In genomic region chr18:31057031-31057430, GRCh38 we compare ENCODE assay signal across 37 cellular contexts. TPM values are rescaled to one million over a fixed set of nuclear protein-coding genes. Genes with fewer than 3 reads are reported as not detected.
"Had no signal": no experiment of that assay in that cellular context is flagged by ENCODE, and none has a peak within 500 bp of the region (broad histone marks: within the 10 kb centered on the region; RNA-seq: fewer than 3 reads in every experiment).

No MANE protein-coding gene starts in this region.

- H3K4me3 ChIP-seq: body of pancreas, coronary artery, dorsolateral prefrontal cortex, esophagus squamous epithelium, heart left ventricle had no signal

- H3K4me1 Mint-ChIP-seq: activated CD4-positive, alpha-beta T cell treated with anti-CD3 and anti-CD28 coated beads, Interleukin-2, amount 10 ng/mL, durations not matched to agents 24 days and 14 days; activated CD8-positive, alpha-beta memory T cell treated with anti-CD3 and anti-CD28 coated beads, Interleukin-2, amount 10 ng/mL, durations not matched to agents 7 days and 5 days; activated naive CD4-positive, alpha-beta T cell treated with anti-CD3 and anti-CD28 coated beads, Interleukin-2, amount 50 U/mL, for 24 hours; activated naive CD8-positive, alpha-beta T cell treated with anti-CD3 and anti-CD28 coated beads for 36 hours; central memory CD8-positive, alpha-beta T cell; T-helper 17 cell had no signal

- H3K27me3 ChIP-seq: body of pancreas, esophagus squamous epithelium had no signal

- H3K36me3 ChIP-seq: esophagus squamous epithelium, heart left ventricle had no signal

- H3K9me3 ChIP-seq: body of pancreas had no signal

- DNase-seq: activated CD4-positive, alpha-beta memory T cell treated with anti-CD3 and anti-CD28 coated beads for 36 hours; activated CD4-positive, alpha-beta T cell treated with anti-CD3 and anti-CD28 coated beads for 36 hours; activated CD4-positive, alpha-beta T cell treated with anti-CD3 and anti-CD28 coated beads, Interleukin-2, amount 10 ng/mL, durations not matched to agents 24 days and 14 days; activated CD4-positive, CD25-positive, alpha-beta regulatory T cell; activated CD4-positive, CD25-positive, alpha-beta regulatory T cell treated with anti-CD3 and anti-CD28 coated beads, Interleukin-2, amount 50 U/mL, for 72 hours; activated CD8-positive, alpha-beta memory T cell treated with anti-CD3 and anti-CD28 coated beads, Interleukin-2, amount 10 ng/mL, durations not matched to agents 7 days and 5 days; activated CD8-positive, alpha-beta memory T cell treated with anti-CD3 and anti-CD28 coated beads, Interleukin-2, amount 50 U/mL, for 4 hours; activated CD8-positive, alpha-beta T cell treated with anti-CD3 and anti-CD28 coated beads, Interleukin-2, amount 10 ng/mL, durations not matched to agents 7 days and 5 days; activated effector memory CD4-positive, alpha-beta T cell treated with anti-CD3 and anti-CD28 coated beads, Interleukin-2, amount 50 U/mL, for 16 hours; activated naive CD4-positive, alpha-beta T cell treated with anti-CD3 and anti-CD28 coated beads for 36 hours; activated naive CD8-positive, alpha-beta T cell treated with anti-CD3 and anti-CD28 coated beads for 36 hours; activated T-cell treated with anti-CD3 and anti-CD28 coated beads, Interleukin-2, amount 50 U/mL, for 1 hour; activated T-cell treated with anti-CD3 and anti-CD28 coated beads, Interleukin-2, amount 50 U/mL, for 48 hours; amniotic stem cell; anterior cingulate cortex; body of pancreas; dorsolateral prefrontal cortex; effector memory CD4-positive, alpha-beta T cell; endodermal cell; erythroblast; esophagus squamous epithelium; foreskin fibroblast; glutamatergic neuron; heart left ventricle; T-helper 1 cell; T-helper 17 cell; T1000 had no signal

- H3K4me1 ChIP-seq: body of pancreas, heart left ventricle had no signal

- ATAC-seq: activated CD4-positive, alpha-beta T cell treated with anti-CD3 and anti-CD28 coated beads for 36 hours; activated CD8-positive, alpha-beta memory T cell treated with anti-CD3 and anti-CD28 coated beads, Interleukin-2, amount 10 ng/mL, durations not matched to agents 7 days and 5 days; activated CD8-positive, alpha-beta T cell treated with anti-CD3 and anti-CD28 coated beads, Interleukin-2, amount 10 ng/mL, durations not matched to agents 7 days and 5 days; body of pancreas; heart left ventricle; T-helper 17 cell had no signal

- H3K4me3 Mint-ChIP-seq: activated CD4-positive, alpha-beta memory T cell treated with anti-CD3 and anti-CD28 coated beads for 36 hours; activated CD4-positive, alpha-beta T cell treated with anti-CD3 and anti-CD28 coated beads for 36 hours; activated CD4-positive, alpha-beta T cell treated with anti-CD3 and anti-CD28 coated beads, Interleukin-2, amount 10 ng/mL, durations not matched to agents 24 days and 14 days; activated CD8-positive, alpha-beta memory T cell treated with anti-CD3 and anti-CD28 coated beads, Interleukin-2, amount 10 ng/mL, durations not matched to agents 7 days and 5 days; activated CD8-positive, alpha-beta T cell treated with anti-CD3 and anti-CD28 coated beads, Interleukin-2, amount 10 ng/mL, durations not matched to agents 7 days and 5 days; activated naive CD4-positive, alpha-beta T cell treated with anti-CD3 and anti-CD28 coated beads for 36 hours; activated naive CD4-positive, alpha-beta T cell treated with anti-CD3 and anti-CD28 coated beads, Interleukin-2, amount 50 U/mL, for 24 hours; activated naive CD8-positive, alpha-beta T cell treated with anti-CD3 and anti-CD28 coated beads for 36 hours; activated T-helper 1 cell treated with anti-CD3 and anti-CD28 coated beads, Interleukin-12 subunit alpha, Interleukin-12 subunit beta, Interleukin-2, Interleukin-4 antibody, amounts not matched to agents 30 ng/mL and 10 ng/mL and 1 ng/mL, durations not matched to agents 14 hours and 24 hours and 36 hours; central memory CD8-positive, alpha-beta T cell; dendritic cell treated with granulocyte-macrophage colony-stimulating factor and Interleukin-4, amounts not matched to agents 40 ng/mL and 50 ng/mL, for 4 days; endodermal cell; T-helper 17 cell; T-helper 2 cell treated with Interferon-gamma antibody and Interleukin-4, amounts not matched to agents 5 μg/mL and 100 μg/mL, for 36 hours had no signal

- H3K9me3 Mint-ChIP-seq: activated naive CD8-positive, alpha-beta T cell treated with anti-CD3 and anti-CD28 coated beads for 36 hours had no signal

- H3K27ac Mint-ChIP-seq: activated CD4-positive, alpha-beta memory T cell treated with anti-CD3 and anti-CD28 coated beads for 36 hours; activated CD4-positive, alpha-beta T cell treated with anti-CD3 and anti-CD28 coated beads for 36 hours; activated CD4-positive, alpha-beta T cell treated with anti-CD3 and anti-CD28 coated beads, Interleukin-2, amount 10 ng/mL, durations not matched to agents 24 days and 14 days; activated CD8-positive, alpha-beta memory T cell treated with anti-CD3 and anti-CD28 coated beads, Interleukin-2, amount 10 ng/mL, durations not matched to agents 7 days and 5 days; activated CD8-positive, alpha-beta T cell treated with anti-CD3 and anti-CD28 coated beads, Interleukin-2, amount 10 ng/mL, durations not matched to agents 7 days and 5 days; activated naive CD4-positive, alpha-beta T cell treated with anti-CD3 and anti-CD28 coated beads for 36 hours; activated naive CD4-positive, alpha-beta T cell treated with anti-CD3 and anti-CD28 coated beads, Interleukin-2, amount 50 U/mL, for 24 hours; activated naive CD8-positive, alpha-beta T cell treated with anti-CD3 and anti-CD28 coated beads for 36 hours; activated T-helper 1 cell treated with anti-CD3 and anti-CD28 coated beads, Interleukin-12 subunit alpha, Interleukin-12 subunit beta, Interleukin-2, Interleukin-4 antibody, amounts not matched to agents 30 ng/mL and 10 ng/mL and 1 ng/mL, durations not matched to agents 14 hours and 24 hours and 36 hours; activated T-helper 2 cell treated with anti-CD3 and anti-CD28 coated beads, Interferon-gamma antibody, Interleukin-2, Interleukin-4, amounts not matched to agents 10 μg/mL and 5 μg/mL and 100 μg/mL, durations not matched to agents 14 hours and 24 hours and 36 hours; dendritic cell treated with granulocyte-macrophage colony-stimulating factor and Interleukin-4, amounts not matched to agents 40 ng/mL and 50 ng/mL, for 4 days; endodermal cell; T-helper 17 cell; T-helper 2 cell treated with Interferon-gamma antibody and Interleukin-4, amounts not matched to agents 5 μg/mL and 100 μg/mL, for 36 hours had no signal

- H3K27me3 Mint-ChIP-seq: activated CD4-positive, alpha-beta memory T cell treated with anti-CD3 and anti-CD28 coated beads for 36 hours; activated CD4-positive, alpha-beta T cell treated with anti-CD3 and anti-CD28 coated beads, Interleukin-2, amount 10 ng/mL, durations not matched to agents 24 days and 14 days; activated CD8-positive, alpha-beta memory T cell treated with anti-CD3 and anti-CD28 coated beads, Interleukin-2, amount 10 ng/mL, durations not matched to agents 7 days and 5 days; activated naive CD8-positive, alpha-beta T cell treated with anti-CD3 and anti-CD28 coated beads for 36 hours; central memory CD8-positive, alpha-beta T cell; T-helper 17 cell had no signal

- H3K27ac ChIP-seq: body of pancreas, coronary artery, dorsolateral prefrontal cortex, esophagus squamous epithelium, heart left ventricle had no signal

- FAIRE-seq: frontal cortex had no signal

- H3K36me3 Mint-ChIP-seq: activated CD4-positive, alpha-beta memory T cell treated with anti-CD3 and anti-CD28 coated beads for 36 hours; activated CD8-positive, alpha-beta memory T cell treated with anti-CD3 and anti-CD28 coated beads, Interleukin-2, amount 10 ng/mL, durations not matched to agents 7 days and 5 days; activated naive CD4-positive, alpha-beta T cell treated with anti-CD3 and anti-CD28 coated beads, Interleukin-2, amount 50 U/mL, for 24 hours; activated naive CD8-positive, alpha-beta T cell treated with anti-CD3 and anti-CD28 coated beads for 36 hours had no signal

RNA-seq across cellular contexts. Expression of gene DSC3, which starts 14.5 kb away (rescaled TPM):
- total RNA-seq: activated CD4-positive, alpha-beta memory T cell treated with anti-CD3 and anti-CD28 coated beads for 36 hours; activated CD4-positive, alpha-beta T cell treated with anti-CD3 and anti-CD28 coated beads, Interleukin-2, amount 10 ng/mL, durations not matched to agents 24 days and 14 days; activated CD8-positive, alpha-beta memory T cell treated with anti-CD3 and anti-CD28 coated beads, Interleukin-2, amount 10 ng/mL, durations not matched to agents 7 days and 5 days; activated CD8-positive, alpha-beta T cell treated with anti-CD3 and anti-CD28 coated beads, Interleukin-2, amount 10 ng/mL, durations not matched to agents 7 days and 5 days; activated naive CD4-positive, alpha-beta T cell treated with anti-CD3 and anti-CD28 coated beads for 36 hours; activated T-helper 1 cell treated with anti-CD3 and anti-CD28 coated beads, Interleukin-12 subunit alpha, Interleukin-12 subunit beta, Interleukin-2, Interleukin-4 antibody, amounts not matched to agents 30 ng/mL and 10 ng/mL and 1 ng/mL, durations not matched to agents 14 hours and 24 hours and 36 hours; activated T-helper 2 cell treated with anti-CD3 and anti-CD28 coated beads, Interferon-gamma antibody, Interleukin-2, Interleukin-4, amounts not matched to agents 10 μg/mL and 5 μg/mL and 100 μg/mL, durations not matched to agents 14 hours and 24 hours and 36 hours; T-helper 17 cell had no signal

RNA-seq across cellular contexts. Expression of gene DSC2, which starts 45.2 kb away (rescaled TPM):
- total RNA-seq: activated CD4-positive, alpha-beta memory T cell treated with anti-CD3 and anti-CD28 coated beads for 36 hours; activated CD4-positive, alpha-beta T cell treated with anti-CD3 and anti-CD28 coated beads, Interleukin-2, amount 10 ng/mL, durations not matched to agents 24 days and 14 days; activated CD8-positive, alpha-beta memory T cell treated with anti-CD3 and anti-CD28 coated beads for 36 hours; activated CD8-positive, alpha-beta memory T cell treated with anti-CD3 and anti-CD28 coated beads, Interleukin-2, amount 10 ng/mL, durations not matched to agents 7 days and 5 days; activated CD8-positive, alpha-beta T cell treated with anti-CD3 and anti-CD28 coated beads, Interleukin-2, amount 10 ng/mL, durations not matched to agents 7 days and 5 days; activated T-helper 1 cell treated with anti-CD3 and anti-CD28 coated beads, Interleukin-12 subunit alpha, Interleukin-12 subunit beta, Interleukin-2, Interleukin-4 antibody, amounts not matched to agents 30 ng/mL and 10 ng/mL and 1 ng/mL, durations not matched to agents 14 hours and 24 hours and 36 hours; activated T-helper 2 cell treated with anti-CD3 and anti-CD28 coated beads, Interferon-gamma antibody, Interleukin-2, Interleukin-4, amounts not matched to agents 10 μg/mL and 5 μg/mL and 100 μg/mL, durations not matched to agents 14 hours and 24 hours and 36 hours had no signal
- polyA plus RNA-seq: fibroblast of lung had no signal
